In genomic region chr1:166261511-166261910, GRCh38 we compare ENCODE assay signal across 9 cellular contexts.
"Had no signal": no experiment of that assay in that cellular context is flagged by ENCODE, and none has a peak within 500 bp of the region (broad histone marks: within the 10 kb centered on the region; RNA-seq: fewer than 3 reads in every experiment).

No MANE protein-coding gene starts in this region.

- H3K4me1 ChIP-seq: HAP-1 had no signal

- H3K4me3 ChIP-seq: GM23248, GM23338, HAP-1 had no signal

- ATAC-seq: GM23338, HCT116 had no signal

- H3K9me3 ChIP-seq: HAP-1 had no signal

- H3K27ac ChIP-seq: GM23248 had no signal

- DNase-seq: GM23248, GOT3, H7, H9, HCEC 1CT, HFFc6 had no signal

- H3K36me3 ChIP-seq: HAP-1 had no signal
